In genomic region chr2:226048625-226049024, GRCh38 we compare ENCODE assay signal across 9 cellular contexts.
DNase-seq lines count a peak whose midpoint lies in the region; FAIRE-seq and TF ChIP-seq lines count a peak whose summit lies in the region.
"Had no signal": no experiment of that assay in that cellular context is flagged by ENCODE, and none has a peak within 500 bp of the region (broad histone marks: within the 10 kb centered on the region; RNA-seq: fewer than 3 reads in every experiment).

No MANE protein-coding gene starts in this region.

- no peak overlapping the region for H4K8ac ChIP-seq in H1 (ENCODE audit: extremely low read depth, insufficient read depth, low read length)

- H3K14ac ChIP-seq in H1 (ENCODE audit: insufficient read length), result no peak overlapping the region

- no peaks in the 10 kb centered on the region for H3K23me2 ChIP-seq in H1 (ENCODE audit: low read depth, low read length)

- DNase-seq in COLO829 (ENCODE audit: low spot score) (peak; percentile 22), NCI-H69 (lab: John Stamatoyannopoulos, UW) (peak; percentile 6), H1 (ENCODE audit: low read depth in 1 of 2, low spot score in 2 of 2) (no peak), myocyte (ENCODE audit: low read depth) (peak; percentile 34), GOT3 (lab: John Stamatoyannopoulos, UW) (no peak), kidney (no peak), NCI-H2081 (lab: John Stamatoyannopoulos, UW) (no peak)
- no peak for DNase-seq in activated CD4-positive, alpha-beta T cell treated with anti-CD3 and anti-CD28 coated beads, Interleukin-2, amount 10 ng/mL, durations not matched to agents 7 days and 5 days
- DNase-seq: effector CD8-positive, alpha-beta T cell had no signal

- H3K9ac ChIP-seq in H1 (replicated peaks in 1 of 4; ENCODE audit: extremely low read depth in 1 of 4, low read depth in 3 of 4, low read length in 3 of 4), result no peak overlapping the region
- no peak overlapping the region for H3K9ac ChIP-seq in kidney (ENCODE audit: low read length in 2 of 2)

- no peak overlapping the region for H4K91ac ChIP-seq in H1 (replicated peaks; ENCODE audit: insufficient read length, low read length)

- no peak overlapping the region for H3K56ac ChIP-seq in H1 (replicated peaks; ENCODE audit: insufficient read length, low read depth, low read length)

- H2BK12ac ChIP-seq in H1 (ENCODE audit: low read depth, low read length), result no peak overlapping the region

- TF ChIP-seq CTCF in H1 (IDR thresholded peaks at IDR 0.05; ENCODE audit: control extremely low read depth in 1 of 3, insufficient read depth in 1 of 3, low read depth in 1 of 3, low read length in 3 of 3) (no peak), kidney (IDR thresholded peaks at IDR 0.05; ENCODE audit: borderline replicate concordance, extremely low read depth, insufficient read depth) (no peak)

- no peaks in the 10 kb centered on the region for H3K9me3 ChIP-seq in H1 (ENCODE audit: insufficient read depth in 2 of 2, low read depth in 1 of 2, low read length in 1 of 2)
- no peaks in the 10 kb centered on the region for H3K9me3 ChIP-seq in kidney (ENCODE audit: control insufficient read depth in 1 of 2, low read length in 2 of 2)

- H3K18ac ChIP-seq in H1 (ENCODE audit: extremely low read depth, low read length), result no peak overlapping the region

- no peak overlapping the region for H3K27ac ChIP-seq in H1 (ENCODE audit: low read depth, low read length)
- no peak overlapping the region for H3K27ac ChIP-seq in kidney (ENCODE audit: low read depth in 2 of 2, low read length in 2 of 2)

- H3K23ac ChIP-seq in H1 (ENCODE audit: insufficient read length), result no peak overlapping the region

- H3K4me3 Mint-ChIP-seq in activated CD4-positive, alpha-beta T cell treated with anti-CD3 and anti-CD28 coated beads, Interleukin-2, amount 10 ng/mL, durations not matched to agents 7 days and 5 days, result no peak overlapping the region

- no peaks in the 10 kb centered on the region for H3K79me1 ChIP-seq in H1 (ENCODE audit: low read depth, low read length)

- H3K27me3 ChIP-seq in H1 (replicated peaks in 1 of 4; ENCODE audit: control insufficient read depth in 3 of 4, extremely low read depth in 1 of 4, insufficient read depth in 3 of 4, low read length in 3 of 4), result peaks cover 0 to 1% (median 0%) of the 10 kb centered on the region in 4 experiments; a peak in 1 of 7 replicates

- H3K4me3 ChIP-seq in H1 (ENCODE audit: extremely low read depth in 1 of 4, insufficient read depth in 2 of 4, low read depth in 3 of 4, low read length in 4 of 4) (no peak overlapping the region), kidney (ENCODE audit: low read length in 2 of 2) (no peak overlapping the region)

- WGBS in H1 (ENCODE audit: extremely low coverage in 1 of 2, insufficient coverage in 1 of 2, insufficient read length in 1 of 2, insufficient replicate concordance in 2 of 2, low coverage in 1 of 2, low lambda C conversion rate in 2 of 2, missing lambda C conversion rate in 1 of 2), 2 experiments, result 74% methylated on average over 4 of the region's 4 CpGs; no CpG with 5 or more reads in 1 of the 2 experiments

- H2AFZ ChIP-seq in H1 (ENCODE audit: low read length), result no peak overlapping the region

- H3K4me1 Mint-ChIP-seq in activated CD4-positive, alpha-beta T cell treated with anti-CD3 and anti-CD28 coated beads, Interleukin-2, amount 10 ng/mL, durations not matched to agents 7 days and 5 days, result no peaks in the 10 kb centered on the region

- H2BK20ac ChIP-seq in H1 (ENCODE audit: low read length), result no peak overlapping the region

- H3K27me3 Mint-ChIP-seq in activated CD4-positive, alpha-beta T cell treated with anti-CD3 and anti-CD28 coated beads, Interleukin-2, amount 10 ng/mL, durations not matched to agents 7 days and 5 days, result no peaks in the 10 kb centered on the region

- no peaks in the 10 kb centered on the region for H3K9me3 Mint-ChIP-seq in activated CD4-positive, alpha-beta T cell treated with anti-CD3 and anti-CD28 coated beads, Interleukin-2, amount 10 ng/mL, durations not matched to agents 7 days and 5 days

- peak overlapping the region; percentile 76 for H3K4ac ChIP-seq in H1 (replicated peaks; ENCODE audit: insufficient read length, low read depth, low read length)

- POLR2A ChIA-PET in H1 (lab: Charles Lee; ENCODE audit: partially characterized antibody), result no interaction called here
- POLR2A ChIA-PET in activated CD4-positive, alpha-beta T cell treated with anti-CD3 and anti-CD28 coated beads, Interleukin-2, amount 10 ng/mL, durations not matched to agents 7 days and 5 days (lab: Charles Lee), result no interaction called here

- no peak overlapping the region for H2AK5ac ChIP-seq in H1 (ENCODE audit: low read depth, low read length)

- no peak overlapping the region for H2BK5ac ChIP-seq in H1 (ENCODE audit: low read depth, low read length)

- H3K4me1 ChIP-seq in H1 (replicated peaks in 1 of 4; ENCODE audit: control insufficient read depth in 3 of 4, insufficient read depth in 4 of 4, low read length in 3 of 4), result no peaks in the 10 kb centered on the region
- H3K4me1 ChIP-seq in kidney (ENCODE audit: control insufficient read depth in 1 of 2, insufficient read depth in 1 of 2, low read depth in 1 of 2, low read length in 2 of 2), result no peaks in the 10 kb centered on the region

- TF ChIP-seq POLR2A in H1 (IDR thresholded peaks at IDR 0.05; ENCODE audit: control extremely low read depth in 1 of 2, low read depth in 2 of 2, low read length in 2 of 2), result no peak

- intact Hi-C loops in kidney (cut with DNase I), result no loop called here

- H3K36me3 ChIP-seq in H1 (ENCODE audit: control insufficient read depth in 2 of 4, insufficient read depth in 4 of 4, low read length in 3 of 4), result no peaks in the 10 kb centered on the region
- no peaks in the 10 kb centered on the region for H3K36me3 ChIP-seq in kidney (ENCODE audit: control insufficient read depth in 1 of 2, insufficient read depth in 2 of 2, low read length in 2 of 2)

- no peak overlapping the region for H2BK120ac ChIP-seq in H1 (replicated peaks; ENCODE audit: low read depth, low read length)

- H3K27ac Mint-ChIP-seq in activated CD4-positive, alpha-beta T cell treated with anti-CD3 and anti-CD28 coated beads, Interleukin-2, amount 10 ng/mL, durations not matched to agents 7 days and 5 days, result no peak overlapping the region

- no peak for TF ChIP-seq RAD21 in H1 (IDR thresholded peaks at IDR 0.05 in 1 of 2, conservative IDR thresholded peaks at IDR 0.05 in 1 of 2; ENCODE audit: low read depth in 2 of 2, low read length in 2 of 2)

- H2BK15ac ChIP-seq in H1 (ENCODE audit: low read length), result no peak overlapping the region

- no peaks in the 10 kb centered on the region for H3K79me2 ChIP-seq in H1 (ENCODE audit: control insufficient read depth in 1 of 2, insufficient read depth in 2 of 2, low read length in 2 of 2)

- no peak for TF ChIP-seq EP300 in H1 (IDR thresholded peaks at IDR 0.05; ENCODE audit: borderline replicate concordance in 1 of 2, low read depth in 2 of 2, low read length in 2 of 2)

- no peak overlapping the region for H4K5ac ChIP-seq in H1 (ENCODE audit: insufficient read length, low read depth, low read length)

- CTCF ChIA-PET in H1 (lab: Charles Lee; ENCODE audit: partially characterized antibody), result interaction anchor here (0.6 to 1.4 kb wide), 3 partner anchors 167 to 482 kb away, joined by 3 to 4 read pairs (median 3); no protein-coding TSS in a partner anchor
- CTCF ChIA-PET in activated CD4-positive, alpha-beta T cell treated with anti-CD3 and anti-CD28 coated beads, Interleukin-2, amount 10 ng/mL, durations not matched to agents 7 days and 5 days (lab: Charles Lee), result no interaction called here

- H4K20me1 ChIP-seq in H1 (replicated peaks in 1 of 2; ENCODE audit: control insufficient read depth in 1 of 2, insufficient read depth in 2 of 2, low read length in 2 of 2), result no peaks in the 10 kb centered on the region

- no peaks in the 10 kb centered on the region for H3K36me3 Mint-ChIP-seq in activated CD4-positive, alpha-beta T cell treated with anti-CD3 and anti-CD28 coated beads, Interleukin-2, amount 10 ng/mL, durations not matched to agents 7 days and 5 days (ENCODE audit: low read depth)

- FAIRE-seq in H1 (lab: Jason Lieb, UNC), result peak; percentile 28
- no peak for FAIRE-seq in kidney (lab: Jason Lieb, UNC)

- H3K4me2 ChIP-seq in H1 (ENCODE audit: insufficient read depth in 1 of 2, low read depth in 2 of 2, low read length in 2 of 2), result no peak overlapping the region; a peak in 1 of 4 replicates

TF ChIP-seq in H1, 55 proteins besides CTCF, POLR2A, EP300 and RAD21:
- no peak for TF ChIP-seq TAF1 (IDR thresholded peaks at IDR 0.05; ENCODE audit: low read depth, low read length)
- no peak for TF ChIP-seq USF2 (IDR thresholded peaks at IDR 0.05; ENCODE audit: low read length)
- no peak for TF ChIP-seq ZNF274 (IDR thresholded peaks at IDR 0.05; ENCODE audit: borderline replicate concordance, extremely low read depth, low read length)
- TF ChIP-seq TEAD4 (IDR thresholded peaks at IDR 0.05; ENCODE audit: low read depth, low read length), result peak; percentile 52; the same call in 1 of the 2 replicates
- TF ChIP-seq SP1 (IDR thresholded peaks at IDR 0.05; ENCODE audit: low read depth, low read length), result 0 out of 2 replicates have a peak, but pooled peaks have one; percentile 36

Comparison
In these comparisons a context has a peak if more than half of its experiments do, and no peak if none do; other contexts are left out.
1. DNase-seq: peak in COLO829 (single experiment), NCI-H69 (single experiment) and myocyte (single experiment); none in H1 (0 of 2), GOT3 (single experiment), kidney (single experiment), activated CD4-positive, alpha-beta T cell treated with anti-CD3 and anti-CD28 coated beads, Interleukin-2, amount 10 ng/mL, durations not matched to agents 7 days and 5 days (single experiment) and NCI-H2081 (0 of 2).